In genomic region chr11:117818036-117818858, GRCh38 we compare ENCODE assay signal across 10 cellular contexts. TPM values are rescaled to one million over a fixed set of nuclear protein-coding genes. Genes with fewer than 3 reads are reported as not detected.
DNase-seq lines count a peak whose midpoint lies in the region; ATAC-seq and TF ChIP-seq lines count a peak whose summit lies in the region.
"Had no signal": no experiment of that assay in that cellular context is flagged by ENCODE, and none has a peak within 500 bp of the region (broad histone marks: within the 10 kb centered on the region; RNA-seq: fewer than 3 reads in every experiment).

No MANE protein-coding gene starts in this region.

- H3K36me3 ChIP-seq in transverse colon = no peaks in the 10 kb centered on the region
- H3K36me3 ChIP-seq: heart right ventricle, thoracic aorta had no signal

- no peak for DNase-seq in activated naive CD4-positive, alpha-beta T cell treated with anti-CD3 and anti-CD28 coated beads, Interleukin-2, amount 10 ng/mL, durations not matched to agents 7 days and 5 days
- DNase-seq in mucosa of gallbladder (ENCODE audit: low spot score) (peak; percentile 58), SHP77 (lab: John Stamatoyannopoulos, UW) (no peak), NCI-H1105 treated with DMSO at 0.1 percent for 48 hours (lab: John Stamatoyannopoulos, UW) (no peak), transverse colon (no peak), SHP77 treated with DMSO at 0.1 percent for 48 hours (lab: John Stamatoyannopoulos, UW) (no peak)

- peak overlapping the region in 2 of 4 donors; percentile 70 to 90 for H3K4me3 Mint-ChIP-seq in IgD-negative memory B cell
- no peak overlapping the region for H3K4me3 Mint-ChIP-seq in activated naive CD4-positive, alpha-beta T cell treated with anti-CD3 and anti-CD28 coated beads, Interleukin-2, amount 10 ng/mL, durations not matched to agents 7 days and 5 days

- H3K27ac Mint-ChIP-seq in IgD-negative memory B cell = peak overlapping the region in 2 of 3 donors; percentile 78 to 98
- peak overlapping the region; percentile 80 for H3K27ac Mint-ChIP-seq in activated naive CD4-positive, alpha-beta T cell treated with anti-CD3 and anti-CD28 coated beads, Interleukin-2, amount 10 ng/mL, durations not matched to agents 7 days and 5 days

- CTCF ChIA-PET in activated naive CD4-positive, alpha-beta T cell treated with anti-CD3 and anti-CD28 coated beads, Interleukin-2, amount 10 ng/mL, durations not matched to agents 7 days and 5 days (lab: Charles Lee) = interaction anchor here (0.6 to 11.5 kb wide), 17 partner anchors 10 to 484 kb away, joined by 3 to 270 read pairs (median 6); partner anchors contain the start of gene DSCAML1

- intact Hi-C loops in transverse colon (cut with DNase I; ENCODE audit: low total_unique reads) = loop anchor here (5.0 kb wide), 1 partner anchor 386 kb away; no protein-coding TSS in a partner anchor

- H3K4me1 Mint-ChIP-seq in IgD-negative memory B cell = peaks cover 30 to 33% (median 32%) of the 10 kb centered on the region in 3 donors
- H3K4me1 Mint-ChIP-seq in activated naive CD4-positive, alpha-beta T cell treated with anti-CD3 and anti-CD28 coated beads, Interleukin-2, amount 10 ng/mL, durations not matched to agents 7 days and 5 days = peaks cover 61% of the 10 kb centered on the region

- 50% methylated on average over 7 of the region's 7 CpGs; no CpG with 5 or more reads in 1 of the 2 donors for WGBS in transverse colon (ENCODE audit: low coverage in 1 of 2), 2 donors

- ATAC-seq in GM18502 (IDR thresholded peaks at IDR 0.05; ENCODE audit: poor library complexity, unreplicated experiment) = peak; percentile 37

- no peaks in the 10 kb centered on the region for H3K9me3 Mint-ChIP-seq in IgD-negative memory B cell
- no peaks in the 10 kb centered on the region for H3K9me3 Mint-ChIP-seq in activated naive CD4-positive, alpha-beta T cell treated with anti-CD3 and anti-CD28 coated beads, Interleukin-2, amount 10 ng/mL, durations not matched to agents 7 days and 5 days

- no peaks in the 10 kb centered on the region for H3K27me3 ChIP-seq in transverse colon
- H3K27me3 ChIP-seq: heart right ventricle had no signal

- peaks cover 25 to 63% (median 49%) of the 10 kb centered on the region in 4 donors for H3K4me1 ChIP-seq in transverse colon

- H3K9me3 ChIP-seq in transverse colon = no peaks in the 10 kb centered on the region
- H3K9me3 ChIP-seq: heart right ventricle, thoracic aorta had no signal

- peaks cover 3% of the 10 kb centered on the region for H3K27me3 Mint-ChIP-seq in IgD-negative memory B cell
- H3K27me3 Mint-ChIP-seq in activated naive CD4-positive, alpha-beta T cell treated with anti-CD3 and anti-CD28 coated beads, Interleukin-2, amount 10 ng/mL, durations not matched to agents 7 days and 5 days = peaks cover 4% of the 10 kb centered on the region

- TF ChIP-seq EP300 in transverse colon (IDR thresholded peaks at IDR 0.05; ENCODE audit: low read depth) = no peak

- peak in 1 of 5 experiments; percentile 12 for TF ChIP-seq CTCF in transverse colon (IDR thresholded peaks at IDR 0.05)

- in situ Hi-C loops in transverse colon (cut with MboI; ENCODE audit: low pct_ligation_motif_present in 1 of 4, low pct_unique_long_range_greater_than_20kb in 1 of 4, low sequenced_read_pairs in 3 of 4) = loop anchor here in 1 of 4 donors (25.0 kb wide), 2 partner anchors 244 to 381 kb away; no protein-coding TSS in a partner anchor

- TF ChIP-seq POLR2A in transverse colon (IDR thresholded peaks at IDR 0.05) = no peak

- H3K36me3 Mint-ChIP-seq in IgD-negative memory B cell = no peaks in the 10 kb centered on the region
- H3K36me3 Mint-ChIP-seq in activated naive CD4-positive, alpha-beta T cell treated with anti-CD3 and anti-CD28 coated beads, Interleukin-2, amount 10 ng/mL, durations not matched to agents 7 days and 5 days = no peaks in the 10 kb centered on the region

- no peak overlapping the region for H3K27ac ChIP-seq in transverse colon
- H3K27ac ChIP-seq: thoracic aorta had no signal

- H3K4me3 ChIP-seq in transverse colon = no peak overlapping the region
- H3K4me3 ChIP-seq: thoracic aorta had no signal

RNA-seq across cellular contexts. Expression of gene FXYD2, which starts 6.3 kb away (rescaled TPM):
- polyA plus RNA-seq in IgD-negative memory B cell = not detected
- total RNA-seq in mucosa of gallbladder (1,539 TPM), transverse colon (1 to 10 TPM in 2 of 4 donors, under 1 TPM in 1, not detected in 1; 0.64 to 1.2 (median 1.1) TPM)
- total RNA-seq: thoracic aorta had no signal

RNA-seq across cellular contexts. Expression of gene DSCAML1, which starts 21.2 kb away (rescaled TPM):
- not detected for polyA plus RNA-seq in IgD-negative memory B cell
- 8.0 TPM for total RNA-seq in mucosa of gallbladder
- 1 to 10 TPM; 2.9 to 5.8 (median 3.3) TPM for total RNA-seq in transverse colon

RNA-seq across cellular contexts. Expression of gene FXYD6, which starts 58.2 kb away (rescaled TPM):
- polyA plus RNA-seq in IgD-negative memory B cell = not detected
- 185 TPM for total RNA-seq in mucosa of gallbladder
- 10 to 100 TPM; 29.2 to 62.5 (median 46.0) TPM for total RNA-seq in transverse colon

Comparison
In these comparisons a context has a peak if more than half of its experiments do, and no peak if none do; other contexts are left out.
1. RNA of gene FXYD2, which starts 6.3 kb away (total RNA-seq): 1,539 TPM in mucosa of gallbladder (single experiment); 0.64 to 1.2 TPM in transverse colon; every median in the first group is over 100 times any median in the second.